1 cellular context compared by ENCODE assay signal in the genomic region with DNA sequence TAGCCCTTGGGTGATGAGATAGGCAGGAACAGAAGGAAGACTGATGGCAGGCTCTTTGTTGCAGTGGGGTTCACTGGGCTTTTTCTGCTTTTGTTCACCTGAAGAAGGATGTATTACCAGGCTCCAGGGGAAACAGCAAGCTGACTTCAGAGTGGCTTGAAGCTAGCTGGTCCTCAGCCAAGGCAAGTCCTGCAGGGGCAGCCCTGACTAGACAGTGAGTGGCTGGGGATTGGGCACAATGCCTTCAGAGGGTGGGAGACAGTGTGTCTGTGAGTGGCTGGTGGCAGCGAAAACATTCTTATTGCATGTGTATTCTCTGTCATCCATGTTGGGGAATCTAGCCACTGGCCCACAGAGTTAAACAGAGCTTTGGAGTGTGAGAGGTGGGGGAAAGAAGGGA.
A peak's percentile ranks its signal among the peaks of the same experiment; 100 is the strongest.
TF ChIP-seq lines count a peak whose summit lies in the region.

No MANE protein-coding gene starts in this region.

TF ChIP-seq in H1, 55 proteins besides CTCF, POLR2A, EP300 and RAD21:
- peak in 1 of 2 experiments; percentile 8; a peak in 1 of 4 replicates for TF ChIP-seq SIN3A (conservative IDR thresholded peaks at IDR 0.05 in 1 of 2, IDR thresholded peaks at IDR 0.05 in 1 of 2; ENCODE audit: low read depth in 1 of 2, low read length in 2 of 2)
- TF ChIP-seq, protein P1, sequence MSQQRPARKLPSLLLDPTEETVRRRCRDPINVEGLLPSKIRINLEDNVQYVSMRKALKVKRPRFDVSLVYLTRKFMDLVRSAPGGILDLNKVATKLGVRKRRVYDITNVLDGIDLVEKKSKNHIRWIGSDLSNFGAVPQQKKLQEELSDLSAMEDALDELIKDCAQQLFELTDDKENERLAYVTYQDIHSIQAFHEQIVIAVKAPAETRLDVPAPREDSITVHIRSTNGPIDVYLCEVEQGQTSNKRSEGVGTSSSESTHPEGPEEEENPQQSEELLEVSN (IDR thresholded peaks at IDR 0.05) = no peak
